In genomic region chr3:172596394-172596706, GRCh38 we compare ENCODE assay signal across 9 cellular contexts.
DNase-seq lines count a peak whose midpoint lies in the region; ATAC-seq and TF ChIP-seq lines count a peak whose summit lies in the region.
"Had no signal": no experiment of that assay in that cellular context is flagged by ENCODE, and none has a peak within 500 bp of the region (broad histone marks: within the 10 kb centered on the region; RNA-seq: fewer than 3 reads in every experiment).

No MANE protein-coding gene starts in this region.

- peaks cover 8% of the 10 kb centered on the region for H3K4me1 ChIP-seq in mammary epithelial cell (ENCODE audit: insufficient read depth, low read length)
- peaks cover 23 to 34% (median 27%) of the 10 kb centered on the region in 4 donors for H3K4me1 ChIP-seq in upper lobe of left lung

- H3K4me1 Mint-ChIP-seq in MCF 10A (ENCODE audit: insufficient read depth, unreplicated experiment), result peaks cover 21% of the 10 kb centered on the region
- peaks cover 48% of the 10 kb centered on the region for H3K4me1 Mint-ChIP-seq in activated naive CD8-positive, alpha-beta T cell treated with anti-CD3 and anti-CD28 coated beads, Interleukin-2, amount 10 ng/mL, durations not matched to agents 7 days and 5 days
- H3K4me1 Mint-ChIP-seq in memory B cell, result peaks cover 15% of the 10 kb centered on the region

- H3K9ac ChIP-seq in mammary epithelial cell (ENCODE audit: insufficient read depth, low read length), result no peak overlapping the region

- no peaks in the 10 kb centered on the region for H3K9me3 ChIP-seq in mammary epithelial cell (replicated peaks; ENCODE audit: insufficient read depth, low read length)
- no peaks in the 10 kb centered on the region for H3K9me3 ChIP-seq in upper lobe of left lung

- WGBS in mammary epithelial cell (ENCODE audit: low coverage, missing lambda C conversion rate), result 0% methylated on average over 2 of the region's 2 CpGs
- 34 to 44% methylated on average over 2 of the region's 2 CpGs for WGBS in upper lobe of left lung, 2 donors

- H3K9me3 Mint-ChIP-seq in MCF 10A (ENCODE audit: unreplicated experiment), result no peaks in the 10 kb centered on the region
- no peaks in the 10 kb centered on the region for H3K9me3 Mint-ChIP-seq in activated naive CD8-positive, alpha-beta T cell treated with anti-CD3 and anti-CD28 coated beads, Interleukin-2, amount 10 ng/mL, durations not matched to agents 7 days and 5 days
- no peaks in the 10 kb centered on the region for H3K9me3 Mint-ChIP-seq in memory B cell

- H3K4me2 ChIP-seq in mammary epithelial cell (ENCODE audit: insufficient read depth, low read depth, low read length), result no peak overlapping the region

- in situ Hi-C loops in mammary epithelial cell (cut with MboI; ENCODE audit: low sequenced_read_pairs in 2 of 2), result loop anchor here (5.0 kb wide), 2 partner anchors 99 to 114 kb away; no protein-coding TSS in a partner anchor

- no peaks in the 10 kb centered on the region for H3K36me3 Mint-ChIP-seq in MCF 10A (ENCODE audit: insufficient read depth, unreplicated experiment)
- peaks cover 14% of the 10 kb centered on the region for H3K36me3 Mint-ChIP-seq in activated naive CD8-positive, alpha-beta T cell treated with anti-CD3 and anti-CD28 coated beads, Interleukin-2, amount 10 ng/mL, durations not matched to agents 7 days and 5 days
- H3K36me3 Mint-ChIP-seq in memory B cell, result no peaks in the 10 kb centered on the region

- H3K4me3 ChIP-seq in mammary epithelial cell (replicated peaks in 1 of 3; ENCODE audit: insufficient read depth in 1 of 3, low read depth in 2 of 3, low read length in 3 of 3) (no peak overlapping the region), upper lobe of left lung (peak overlapping the region in 1 of 4 donors; percentile 40)

- H3K27ac ChIP-seq in mammary epithelial cell (ENCODE audit: insufficient read depth, low read depth, low read length), result no peak overlapping the region
- H3K27ac ChIP-seq in upper lobe of left lung, result peak overlapping the region in 3 of 4 donors; percentile 84 to 87 (median 86)

- DNase-seq in MCF 10A (ENCODE audit: unreplicated experiment), result no peak
- no peak for DNase-seq in mammary epithelial cell
- DNase-seq in activated naive CD8-positive, alpha-beta T cell treated with anti-CD3 and anti-CD28 coated beads, Interleukin-2, amount 10 ng/mL, durations not matched to agents 7 days and 5 days, result no peak
- no peak for DNase-seq in memory B cell (ENCODE audit: low spot score in 2 of 2)
- no peak for DNase-seq in upper lobe of left lung
- DNase-seq in stimulated activated CD4-positive, alpha-beta T cell treated with anti-CD3 and anti-CD28 coated beads, Interleukin-4, amount 100 ng/mL, for 1 hour, result no peak
- no peak for DNase-seq in NCI-H748 (lab: John Stamatoyannopoulos, UW; ENCODE audit: unreplicated experiment)
- no peak for DNase-seq in dermis blood vessel endothelial cell
- DNase-seq: activated CD8-positive, alpha-beta memory T cell treated with anti-CD3 and anti-CD28 coated beads, Interleukin-2, amount 50 U/mL, for 48 hours had no signal

- CTCF ChIA-PET in MCF 10A (lab: Yijun Ruan, JAX), result interaction anchor here (0.5 to 4.9 kb wide), 45 partner anchors 9 to 1358 kb away, joined by 3 to 42 read pairs (median 5); partner anchors contain the start of gene TNFSF10
- CTCF ChIA-PET in mammary epithelial cell (lab: Charles Lee; ENCODE audit: low non-redundant PET), result interaction anchor here (0.7 kb wide), 2 partner anchors 154 to 183 kb away, joined by 3 to 4 read pairs; no protein-coding TSS in a partner anchor

- H2AFZ ChIP-seq in mammary epithelial cell (ENCODE audit: low read depth, low read length), result no peak overlapping the region

- H3K36me3 ChIP-seq in mammary epithelial cell (ENCODE audit: insufficient read depth, low read length) (no peaks in the 10 kb centered on the region), upper lobe of left lung (no peaks in the 10 kb centered on the region)

- ATAC-seq in activated naive CD8-positive, alpha-beta T cell treated with anti-CD3 and anti-CD28 coated beads, Interleukin-2, amount 10 ng/mL, durations not matched to agents 7 days and 5 days (ENCODE audit: low read depth), result no peak
- ATAC-seq in memory B cell (ENCODE audit: low read depth), result no peak
- ATAC-seq in upper lobe of left lung (ENCODE audit: low FRiP score in 2 of 2), result no peak

- POLR2A ChIA-PET in MCF 10A (lab: Yijun Ruan, JAX), result interaction anchor here (0.7 to 3.7 kb wide), 13 partner anchors 9 to 854 kb away, joined by 3 to 45 read pairs (median 4); no protein-coding TSS in a partner anchor
- POLR2A ChIA-PET in activated naive CD8-positive, alpha-beta T cell treated with anti-CD3 and anti-CD28 coated beads, Interleukin-2, amount 10 ng/mL, durations not matched to agents 7 days and 5 days (lab: Charles Lee), result interaction anchor here (1.2 to 9.0 kb wide), 7 partner anchors 13 to 98 kb away, joined by 3 to 214 read pairs (median 11); partner anchors contain the start of gene TNFSF10

- dilution Hi-C loops in mammary epithelial cell (cut with HindIII; ENCODE audit: low sequenced_read_pairs), result no loop called here

- no peaks in the 10 kb centered on the region for H4K20me1 ChIP-seq in mammary epithelial cell (ENCODE audit: insufficient read depth, low read length)

- H3K4me3 Mint-ChIP-seq in MCF 10A (ENCODE audit: unreplicated experiment), result peak overlapping the region; percentile 55
- peak overlapping the region; percentile 81 for H3K4me3 Mint-ChIP-seq in activated naive CD8-positive, alpha-beta T cell treated with anti-CD3 and anti-CD28 coated beads, Interleukin-2, amount 10 ng/mL, durations not matched to agents 7 days and 5 days
- H3K4me3 Mint-ChIP-seq in memory B cell, result no peak overlapping the region

- no peaks in the 10 kb centered on the region for H3K79me2 ChIP-seq in mammary epithelial cell (ENCODE audit: insufficient read depth, low read length)

- TF ChIP-seq CTCF in MCF 10A (IDR thresholded peaks at IDR 0.05; ENCODE audit: unreplicated experiment) (no peak), mammary epithelial cell (conservative IDR thresholded peaks at IDR 0.05 in 1 of 2, IDR thresholded peaks at IDR 0.05 in 1 of 2; ENCODE audit: extremely low read depth in 1 of 2, insufficient read depth in 1 of 2, low read depth in 1 of 2, low read length in 2 of 2) (no peak), upper lobe of left lung (IDR thresholded peaks at IDR 0.05) (peak in 1 of 6 experiments; percentile 8)

- H3K27me3 ChIP-seq in mammary epithelial cell (ENCODE audit: insufficient read depth, low read length) (no peaks in the 10 kb centered on the region), upper lobe of left lung (no peaks in the 10 kb centered on the region)

- no peaks in the 10 kb centered on the region for H3K27me3 Mint-ChIP-seq in MCF 10A (ENCODE audit: insufficient read depth, unreplicated experiment)
- no peaks in the 10 kb centered on the region for H3K27me3 Mint-ChIP-seq in activated naive CD8-positive, alpha-beta T cell treated with anti-CD3 and anti-CD28 coated beads, Interleukin-2, amount 10 ng/mL, durations not matched to agents 7 days and 5 days
- H3K27me3 Mint-ChIP-seq in memory B cell, result no peaks in the 10 kb centered on the region

- H3K27ac Mint-ChIP-seq in MCF 10A (ENCODE audit: low read depth, unreplicated experiment) (no peak overlapping the region), memory B cell (peak overlapping the region; percentile 72)
- H3K27ac Mint-ChIP-seq in activated naive CD8-positive, alpha-beta T cell treated with anti-CD3 and anti-CD28 coated beads, Interleukin-2, amount 10 ng/mL, durations not matched to agents 7 days and 5 days, result peak overlapping the region; percentile 84

- BruUV-seq in MCF 10A (replicated peaks; lab: Mats Ljungman, UMichigan) (no TSS peak), mammary epithelial cell (replicated peaks; lab: Mats Ljungman, UMichigan) (no TSS peak)

- no peak for TF ChIP-seq POLR2A in upper lobe of left lung (IDR thresholded peaks at IDR 0.05)

- no peak for TF ChIP-seq EP300 in upper lobe of left lung (IDR thresholded peaks at IDR 0.05)

- intact Hi-C loops in MCF 10A (cut with micrococcal nuclease), result loop anchor here (1.0 to 2.0 kb wide), 3 partner anchors 46 to 106 kb away; no protein-coding TSS in a partner anchor
- intact Hi-C loops in mammary epithelial cell (cut with micrococcal nuclease), result loop anchor here (1.0 to 5.0 kb wide), 4 partner anchors 50 to 116 kb away; partner anchors contain the start of gene NCEH1
